In the genomic region with DNA sequence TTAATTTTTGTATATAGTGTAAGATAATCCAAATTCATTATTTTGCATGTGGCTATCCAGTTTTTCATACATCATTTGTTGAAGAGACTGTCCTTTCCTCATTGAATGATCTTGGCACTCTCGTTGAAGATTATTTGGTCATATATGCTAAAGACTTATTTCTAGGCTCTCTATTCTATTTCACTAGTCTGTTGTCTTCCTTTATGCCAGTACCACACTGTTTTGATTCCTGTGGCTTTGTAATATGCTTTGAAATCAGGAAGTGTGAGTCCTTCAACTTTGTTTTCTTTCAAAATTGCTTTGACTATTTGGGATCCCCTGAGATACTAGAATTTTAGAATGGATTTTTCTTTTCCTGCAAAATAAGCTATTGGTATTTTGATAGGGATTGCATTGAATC, we compare ENCODE assay signal across 23 cellular contexts. TPM values are rescaled to one million over a fixed set of nuclear protein-coding genes. Genes with fewer than 3 reads are reported as not detected.
A peak's percentile ranks its signal among the peaks of the same experiment; 100 is the strongest.
DNase-seq lines count a peak whose midpoint lies in the region; ATAC-seq, FAIRE-seq and TF ChIP-seq lines count a peak whose summit lies in the region.
"Had no signal": no experiment of that assay in that cellular context is flagged by ENCODE, and none has a peak within 500 bp of the region (broad histone marks: within the 10 kb centered on the region; RNA-seq: fewer than 3 reads in every experiment).

No MANE protein-coding gene starts in this region.

- no peaks in the 10 kb centered on the region for H3K9me2 ChIP-seq in Karpas-422 (replicated peaks; ENCODE audit: insufficient read depth, low read length)

- TF ChIP-seq CTCF in HEK293 (tag by site-specific recombination; IDR thresholded peaks at IDR 0.05) (no peak), K562 (IDR thresholded peaks at IDR 0.05 in 2 of 3, conservative IDR thresholded peaks at IDR 0.05 in 1 of 3; ENCODE audit: insufficient read depth in 2 of 3, low read depth in 1 of 3, low read length in 3 of 3) (no peak), GM10266 (IDR thresholded peaks at IDR 0.05; ENCODE audit: control insufficient read depth, insufficient read depth, low read depth, missing control alignments) (no peak)

- DNase-seq in Karpas-422, result peak; percentile 25
- peak; percentile 15 for DNase-seq in OCI-M1 (lab: John Stamatoyannopoulos, UW)
- no peak for DNase-seq in K562 (ENCODE audit: extremely low read depth in 1 of 4, low spot score in 3 of 4)
- no peak for DNase-seq in SHP77 (lab: John Stamatoyannopoulos, UW)
- no peak for DNase-seq in NCI-H2171 (lab: John Stamatoyannopoulos, UW)
- DNase-seq in GM10266 (ENCODE audit: extremely low spot score), result no peak
- no peak for DNase-seq in COLO829 (ENCODE audit: low spot score)
- DNase-seq: 8988T; ACHN; BE2C; C1 segment of cervical spinal cord; Caco-2; Calu3; CD4-positive, alpha-beta memory T cell; CD4-positive, CD25-positive, alpha-beta regulatory T cell; CD8-positive, alpha-beta memory T cell; DMS79 treated with DMSO at 0.1 percent for 48 hours; GF-D8 had no signal

- H3K4me1 ChIP-seq in HEK293 (ENCODE audit: control insufficient read depth, insufficient read depth, low read length), result no peaks in the 10 kb centered on the region
- no peaks in the 10 kb centered on the region for H3K4me1 ChIP-seq in Karpas-422 (ENCODE audit: low read length)
- no peaks in the 10 kb centered on the region for H3K4me1 ChIP-seq in K562 (replicated peaks in 1 of 2; ENCODE audit: control insufficient read depth in 2 of 2, insufficient read depth in 2 of 2, low read length in 2 of 2)
- H3K4me1 ChIP-seq: BE2C, BLaER1, Caco-2 had no signal

- no peak overlapping the region for H2AFZ ChIP-seq in Karpas-422 (ENCODE audit: low read length)
- no peak overlapping the region for H2AFZ ChIP-seq in K562 (ENCODE audit: low read depth, low read length)

- H3K4me2 ChIP-seq in Karpas-422 (ENCODE audit: low read depth, low read length, poor library complexity, severe bottlenecking), result no peak overlapping the region
- no peak overlapping the region for H3K4me2 ChIP-seq in K562 (ENCODE audit: insufficient read depth, low read length)
- H3K4me2 ChIP-seq: BLaER1 had no signal

- FAIRE-seq in K562 (lab: Jason Lieb, UNC), result no peak
- FAIRE-seq: G401.6, GM12891, GM19239 had no signal

- H3K9ac ChIP-seq in Karpas-422 (ENCODE audit: low read length), result no peak overlapping the region
- no peak overlapping the region for H3K9ac ChIP-seq in K562 (ENCODE audit: insufficient read depth in 1 of 2, low read depth in 2 of 2, low read length in 2 of 2)
- H3K9ac ChIP-seq: BLaER1 had no signal

- H3K9me1 ChIP-seq in K562 (ENCODE audit: control insufficient read depth, insufficient read depth, low read length), result no peaks in the 10 kb centered on the region

- TF ChIP-seq EP300 in K562 (IDR thresholded peaks at IDR 0.05; ENCODE audit: low read length), result no peak

- WGBS in K562 (ENCODE audit: insufficient coverage, low coverage, missing lambda C conversion rate), result 100% methylated on average over 1 of the region's 1 CpG

- intact Hi-C loops in K562 (cut with micrococcal nuclease), result no loop called here

- in situ Hi-C loops in K562 (cut with MboI), result no loop called here

- no peaks in the 10 kb centered on the region for H4K20me1 ChIP-seq in Karpas-422 (ENCODE audit: insufficient read depth, low read depth, low read length)
- no peaks in the 10 kb centered on the region for H4K20me1 ChIP-seq in K562 (replicated peaks; ENCODE audit: control insufficient read depth, insufficient read depth, low read length)
- H4K20me1 ChIP-seq: BLaER1 had no signal

- no TSS peak for BruUV-seq in K562 (replicated peaks; lab: Mats Ljungman, UMichigan)

- no peaks in the 10 kb centered on the region for H3K27me3 ChIP-seq in Karpas-422 (ENCODE audit: low read length)
- no peaks in the 10 kb centered on the region for H3K27me3 ChIP-seq in K562 (ENCODE audit: control insufficient read depth in 2 of 2, insufficient read depth in 2 of 2, low read length in 2 of 2)
- H3K27me3 ChIP-seq: BE2C, BLaER1 had no signal

- CTCF ChIA-PET in HEK293 (lab: Yijun Ruan, JAX) (interaction anchor here (0.6 to 1.1 kb wide), 3 partner anchors 22 to 280 kb away, joined by 3 read pairs; no protein-coding TSS in a partner anchor), K562 (lab: Yijun Ruan, JAX; ENCODE audit: low intra/inter-chr PET ratio) (no interaction called here)

- H3K9me3 ChIP-seq in HEK293 (ENCODE audit: control insufficient read depth, insufficient read depth, low read depth, low read length) (no peaks in the 10 kb centered on the region), Karpas-422 (ENCODE audit: low read length) (no peaks in the 10 kb centered on the region), K562 (replicated peaks; ENCODE audit: control insufficient read depth, insufficient read depth, low read depth, low read length) (no peaks in the 10 kb centered on the region)

- no peak for TF ChIP-seq RAD21 in K562 (CRISPR knock-in tag; conservative IDR thresholded peaks at IDR 0.05 in 1 of 2, IDR thresholded peaks at IDR 0.05 in 1 of 2)

- H3K4me3 ChIP-seq in HEK293 (ENCODE audit: low read depth, low read length), result no peak overlapping the region
- H3K4me3 ChIP-seq in Karpas-422 (ENCODE audit: low read length), result no peak overlapping the region
- no peak overlapping the region for H3K4me3 ChIP-seq in K562
- H3K4me3 ChIP-seq: BLaER1 had no signal

- no peak for ATAC-seq in K562

- TF ChIP-seq POLR2A in K562 (conservative IDR thresholded peaks at IDR 0.05), result no peak

- POLR2A ChIA-PET in HEK293 (lab: Yijun Ruan, JAX) (no interaction called here), K562 (lab: Yijun Ruan, JAX) (no interaction called here)

- H3K36me3 ChIP-seq in HEK293 (ENCODE audit: control insufficient read depth in 2 of 2, insufficient read depth in 1 of 2, low read length in 2 of 2) (no peaks in the 10 kb centered on the region), Karpas-422 (ENCODE audit: insufficient read depth, low read length) (no peaks in the 10 kb centered on the region), K562 (ENCODE audit: control insufficient read depth, insufficient read depth, low read length) (no peaks in the 10 kb centered on the region)

- no peaks in the 10 kb centered on the region for H3K79me2 ChIP-seq in Karpas-422 (ENCODE audit: low read length)
- peaks cover 3% of the 10 kb centered on the region; the same call in 2 of the 3 replicates for H3K79me2 ChIP-seq in K562 (ENCODE audit: control insufficient read depth, insufficient read depth, low read length)

- H3K27ac ChIP-seq in HEK293 (ENCODE audit: extremely low read depth, low read depth, low read length) (no peak overlapping the region), Karpas-422 (ENCODE audit: low read length) (no peak overlapping the region), K562 (ENCODE audit: extremely low read depth, low read depth, low read length) (no peak overlapping the region)
- H3K27ac ChIP-seq: BLaER1 had no signal

TF ChIP-seq in HEK293, 187 proteins besides CTCF, POLR2A, EP300 and RAD21 (continues in another document):
- TF ChIP-seq ZNF610 (tag by site-specific recombination; IDR thresholded peaks at IDR 0.05; ENCODE audit: borderline replicate concordance), result no peak

TF ChIP-seq in K562, 482 proteins besides CTCF, POLR2A, EP300 and RAD21:
- TF ChIP-seq GATAD2B (IDR thresholded peaks at IDR 0.05; ENCODE audit: borderline replicate concordance) (no peak), RBM25 (IDR thresholded peaks at IDR 0.05; ENCODE audit: low read depth, low read length, severe bottlenecking) (peak; percentile 74)
TF ChIP-seq in K562: peak in this region for 1.

RNA-seq across cellular contexts. Expression of a gene that starts 24.5 kb away (rescaled TPM):
- 13.9 and 36.0 TPM in 2 replicates for total RNA-seq in Karpas-422 (2014; rRNA removed; shearing (Covaris generic); ENCODE audit: low replicate concordance)
- total RNA-seq in K562 (2011; cell fraction: chromatin; rRNA removed; ENCODE audit: low replicate concordance), result 25.8 and 55.1 TPM in 2 replicates
- 9.5 and 12.5 TPM in 2 replicates for total RNA-seq in K562 (2011; cell fraction: nucleolus; rRNA removed)
- total RNA-seq in K562 (2011; cell fraction: nucleoplasm; rRNA removed), result 21.5 and 32.2 TPM in 2 replicates
- total RNA-seq in K562 (2014; rRNA removed) (8.3 TPM in 2 replicates), K562 (2014; rRNA removed; fragmentation: Illumina TruSeq; extraction: Trizol) (17.0 and 19.1 TPM in 2 replicates), K562 (2015; rRNA removed; fragmentation: Illumina TruSeq; extraction: Trizol) (18.2 and 21.4 TPM in 2 replicates), K562 (2021) (13.5 TPM in 2 replicates)
- polyA plus RNA-seq in K562 (2011; rRNA removed) (18.9 and 22.0 TPM in 2 replicates), K562 (2014; fragmentation: Illumina TruSeq; extraction: Trizol) (12.6 and 16.7 TPM in 2 replicates), K562 (2014; fragmentation: Nextera tagmentation; extraction: Ambion mirVana) (1 to 10 TPM; 4.1 to 5.9 TPM), K562 (2014; rRNA removed) (10.4 and 11.2 TPM in 2 replicates)
- 7.2 and 12.3 TPM in 2 replicates for polyA plus RNA-seq in K562 (2011; cell fraction: cytosol; rRNA removed)
- 17.2 and 24.4 TPM in 2 replicates for polyA plus RNA-seq in K562 (2011; cell fraction: nucleus; rRNA removed)
- 9.7 and 17.6 TPM in 2 replicates for polyA plus RNA-seq in K562 (2012)
- polyA minus RNA-seq in K562 (2011; rRNA and poly(A)+ RNA removed), result 44.8 and 45.6 TPM in 2 replicates
- polyA minus RNA-seq in K562 (2011; cell fraction: cytosol; rRNA and poly(A)+ RNA removed), result 9.2 and 11.3 TPM in 2 replicates
- polyA minus RNA-seq in K562 (2011; cell fraction: nucleus; rRNA and poly(A)+ RNA removed), result 15.2 and 27.9 TPM in 2 replicates

Comparison
In these comparisons a context has a peak if more than half of its experiments do, and no peak if none do; other contexts are left out.
1. DNase-seq: peak in Karpas-422 (single experiment) and OCI-M1 (single experiment); none in K562 (0 of 4), SHP77 (0 of 2), NCI-H2171 (single experiment), GM10266 (single experiment) and COLO829 (single experiment).